Comparison of ENCODE assay signal across 23 cellular contexts in the genomic region with DNA sequence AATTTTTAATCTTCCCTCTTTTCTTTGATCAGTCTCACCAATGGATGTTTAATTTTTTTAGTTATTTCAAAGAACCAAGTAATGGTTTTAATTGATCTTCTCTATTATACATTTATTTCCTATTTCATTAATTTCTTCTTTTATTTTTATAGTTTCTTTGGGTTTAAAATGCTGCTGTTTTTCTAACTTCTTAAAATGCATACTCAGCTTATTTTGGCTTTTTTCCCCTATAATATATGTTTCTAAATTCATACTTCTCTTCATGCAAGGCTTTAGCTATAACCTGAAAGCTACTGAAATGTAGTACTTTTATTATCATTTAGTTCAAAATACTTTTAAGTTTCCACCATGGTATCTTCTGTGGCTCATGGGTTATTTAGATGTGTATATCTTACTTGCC.
"Had no signal": no experiment of that assay in that cellular context is flagged by ENCODE, and none has a peak within 500 bp of the region (broad histone marks: within the 10 kb centered on the region; RNA-seq: fewer than 3 reads in every experiment).

No MANE protein-coding gene starts in this region.

- H3K36me3 ChIP-seq: left ventricle myocardium inferior, ovary, right atrium auricular region, sigmoid colon, spleen, tibial nerve, uterus had no signal

- H3K4me3 Mint-ChIP-seq: immature natural killer cell; mesothelial cell of epicardium; naive thymus-derived CD4-positive, alpha-beta T cell; natural killer cell treated with Interleukin-12 subunit alpha and Interleukin-12 subunit beta and Interleukin-15 and Interleukin-18, amount 100 ng/mL, for 72 hours; stimulated activated effector memory CD8-positive, alpha-beta T cell treated with anti-CD3 and anti-CD28 coated beads, Interleukin-12 subunit alpha, Interleukin-12 subunit beta, amount 100 ng/mL, for 72 hours; stimulated activated naive CD8-positive, alpha-beta T cell treated with anti-CD3 and anti-CD28 coated beads, Interleukin-15, Interleukin-2, amounts not matched to agents 100 ng/mL and 50 ng/mL, for 24 hours; type B pancreatic cell had no signal

- ATAC-seq: mucosa of descending colon; naive thymus-derived CD4-positive, alpha-beta T cell; natural killer cell treated with Interleukin-12 subunit alpha and Interleukin-12 subunit beta and Interleukin-15 and Interleukin-18, amount 100 ng/mL, for 72 hours; stimulated activated effector memory CD8-positive, alpha-beta T cell treated with anti-CD3 and anti-CD28 coated beads, Interleukin-12 subunit alpha, Interleukin-12 subunit beta, amount 100 ng/mL, for 72 hours had no signal

- H3K9me3 ChIP-seq: mucosa of descending colon, ovary, sigmoid colon, uterus had no signal

- H3K36me3 Mint-ChIP-seq: mesothelial cell of epicardium; stimulated activated effector memory CD8-positive, alpha-beta T cell treated with anti-CD3 and anti-CD28 coated beads, Interleukin-12 subunit alpha, Interleukin-12 subunit beta, amount 100 ng/mL, for 72 hours; type B pancreatic cell had no signal

- H3K4me1 Mint-ChIP-seq: mesothelial cell of epicardium had no signal

- DNase-seq: hippocampal formation; immature natural killer cell; left ventricle myocardium inferior; mesendoderm; mucosa of descending colon; naive thymus-derived CD4-positive, alpha-beta T cell; ovary; sigmoid colon; small intestine; spleen; stimulated activated CD4-positive, alpha-beta T cell treated with anti-CD3 and anti-CD28 coated beads, Interleukin-4, amount 100 ng/mL, for 24 hours; stimulated activated naive CD4-positive, alpha-beta T cell; substantia nigra; uterus had no signal

- H3K4me3 ChIP-seq: left ventricle myocardium inferior, lung, mucosa of descending colon, ovary, right atrium auricular region, sigmoid colon, spleen, tibial nerve, uterus had no signal

- H3K27me3 Mint-ChIP-seq: type B pancreatic cell had no signal

- FAIRE-seq: islet of Langerhans, small intestine had no signal

- H3K4me1 ChIP-seq: left ventricle myocardium inferior, right atrium auricular region, sigmoid colon, tibial nerve, uterus had no signal

- H3K27ac ChIP-seq: left ventricle myocardium inferior, ovary, right atrium auricular region, sigmoid colon, spleen, tibial nerve, uterus had no signal

- H3K27me3 ChIP-seq: ovary, right atrium auricular region, sigmoid colon, tibial nerve, uterus had no signal
